Comparison of ENCODE assay signal across 8 cellular contexts in genomic region chr12:132908145-132909029, GRCh38. TPM values are rescaled to one million over a fixed set of nuclear protein-coding genes. Genes with fewer than 3 reads are reported as not detected.
DNase-seq lines count a peak whose midpoint lies in the region; ATAC-seq lines count a peak whose summit lies in the region.

No MANE protein-coding gene starts in this region.

- H3K9me3 Mint-ChIP-seq in activated T-cell treated with anti-CD3 and anti-CD28 coated beads, Interleukin-2, amount 50 U/mL, for 4 hours: peaks cover 8% of the 10 kb centered on the region

- peaks cover 18% of the 10 kb centered on the region for H3K4me1 Mint-ChIP-seq in activated T-cell treated with anti-CD3 and anti-CD28 coated beads, Interleukin-2, amount 50 U/mL, for 4 hours (ENCODE audit: low read depth)

- H3K9me3 ChIP-seq in esophagus (ENCODE audit: control insufficient read depth in 2 of 2, insufficient read depth in 1 of 2, low read depth in 1 of 2, low read length in 1 of 2): peaks cover 0 to 8% of the 10 kb centered on the region in 2 donors
- H3K9me3 ChIP-seq in mucosa of rectum (ENCODE audit: control insufficient read depth in 2 of 2, low read length in 2 of 2): no peaks in the 10 kb centered on the region

- peaks cover 5% of the 10 kb centered on the region for H3K36me3 Mint-ChIP-seq in activated T-cell treated with anti-CD3 and anti-CD28 coated beads, Interleukin-2, amount 50 U/mL, for 4 hours (ENCODE audit: insufficient read depth)

- H3K9ac ChIP-seq in mucosa of rectum (ENCODE audit: low read depth in 1 of 2, low read length in 2 of 2): peak overlapping the region; percentile 65 to 78

- H3K27ac ChIP-seq in ACC112 (ENCODE audit: low read depth, low read length) (peak overlapping the region; percentile 77), esophagus (ENCODE audit: low read depth in 2 of 2, low read length in 1 of 2) (peak overlapping the region; percentile 73 to 75), mucosa of rectum (ENCODE audit: low read depth in 2 of 2, low read length in 2 of 2) (peak overlapping the region; percentile 61 to 79)

- H3K4me3 Mint-ChIP-seq in activated T-cell treated with anti-CD3 and anti-CD28 coated beads, Interleukin-2, amount 50 U/mL, for 4 hours: peak overlapping the region; percentile 89

- H3K79me2 ChIP-seq in ACC112 (ENCODE audit: control insufficient read depth, insufficient read depth, low read length, unreplicated experiment): no peaks in the 10 kb centered on the region

- no peaks in the 10 kb centered on the region for H3K27me3 Mint-ChIP-seq in activated T-cell treated with anti-CD3 and anti-CD28 coated beads, Interleukin-2, amount 50 U/mL, for 4 hours (ENCODE audit: low read depth)

- H3K4me3 ChIP-seq in ACC112 (ENCODE audit: low read depth, low read length) (peak overlapping the region; percentile 83), esophagus (ENCODE audit: low read depth in 1 of 2, low read length in 2 of 2) (peak overlapping the region; percentile 54 to 55), mucosa of rectum (ENCODE audit: low read length in 2 of 2) (peak overlapping the region; percentile 77 to 79)

- peak; percentile 97 for DNase-seq in NCI-H748 treated with DMSO at 0.1 percent for 48 hours (lab: John Stamatoyannopoulos, UW)
- peak; percentile 95 for DNase-seq in activated T-cell treated with anti-CD3 and anti-CD28 coated beads, Interleukin-2, amount 50 U/mL, for 4 hours
- peak; percentile 92 for DNase-seq in stimulated activated CD8-positive, alpha-beta memory T cell treated with anti-CD3 and anti-CD28 coated beads, Interleukin-4, amount 100 ng/mL, for 1 hour (ENCODE audit: low read depth in 2 of 2, low spot score in 1 of 2)

- H3K36me3 ChIP-seq in ACC112 (ENCODE audit: insufficient read depth, low read length) (no peaks in the 10 kb centered on the region), esophagus (ENCODE audit: control insufficient read depth in 2 of 2, insufficient read depth in 2 of 2, low read length in 1 of 2) (no peaks in the 10 kb centered on the region), mucosa of rectum (ENCODE audit: control insufficient read depth in 2 of 2, insufficient read depth in 2 of 2, low read length in 2 of 2) (no peaks in the 10 kb centered on the region)

- ATAC-seq in GM18868 (IDR thresholded peaks at IDR 0.05; ENCODE audit: unreplicated experiment) (peak; percentile 96), HG03135 (IDR thresholded peaks at IDR 0.05; ENCODE audit: unreplicated experiment) (peak; percentile 85)
- ATAC-seq in activated T-cell treated with anti-CD3 and anti-CD28 coated beads, Interleukin-2, amount 50 U/mL, for 4 hours: peak; percentile 95

- peak overlapping the region; percentile 65 for H2AFZ ChIP-seq in ACC112 (ENCODE audit: low read length, unreplicated experiment)

- H3K4me1 ChIP-seq in ACC112 (ENCODE audit: control insufficient read depth, insufficient read depth, low read length, unreplicated experiment) (peaks cover 3% of the 10 kb centered on the region), esophagus (ENCODE audit: control insufficient read depth in 2 of 2, insufficient read depth in 2 of 2, low read length in 1 of 2) (peaks cover 0 to 2% of the 10 kb centered on the region in 2 donors), mucosa of rectum (ENCODE audit: control insufficient read depth in 2 of 2, insufficient read depth in 2 of 2, low read length in 2 of 2) (peaks cover 0 to 7% of the 10 kb centered on the region in 2 donors)

- 1 to 2% methylated on average over 80 to 85 of the region's 85 CpGs for WGBS in esophagus, 2 donors

- H3K27me3 ChIP-seq in ACC112 (ENCODE audit: insufficient read depth, low read length): no peaks in the 10 kb centered on the region
- H3K27me3 ChIP-seq in esophagus (ENCODE audit: control insufficient read depth in 1 of 2, insufficient read depth in 2 of 2, low read length in 2 of 2): no peaks in the 10 kb centered on the region
- peaks cover 0 to 3% of the 10 kb centered on the region in 2 donors for H3K27me3 ChIP-seq in mucosa of rectum (ENCODE audit: control insufficient read depth in 2 of 2, insufficient read depth in 2 of 2, low read length in 2 of 2)

RNA-seq across cellular contexts. Expression of gene CHFR, which starts 21.0 kb away (rescaled TPM):
- 10 to 100 TPM; 52.3 to 54.4 (median 53.5) TPM for total RNA-seq in activated T-cell treated with anti-CD3 and anti-CD28 coated beads, Interleukin-2, amount 50 U/mL, for 4 hours
- 10 to 100 TPM; 20.4 to 30.2 TPM for polyA plus RNA-seq in esophagus

RNA-seq across cellular contexts. Expression of gene ZNF605, which starts 47.7 kb away (rescaled TPM):
- 1 to 10 TPM; 3.9 to 5.0 (median 4.9) TPM for total RNA-seq in activated T-cell treated with anti-CD3 and anti-CD28 coated beads, Interleukin-2, amount 50 U/mL, for 4 hours
- 1 to 10 TPM; 1.9 to 4.3 TPM for polyA plus RNA-seq in esophagus

Comparison
In these comparisons a context has a peak if more than half of its experiments do, and no peak if none do; other contexts are left out.
1. Peak in every context shown above with its lines: DNase-seq, ATAC-seq, H3K4me3 ChIP-seq and H3K27ac ChIP-seq.